ENCODE assay signal across 9 cellular contexts in genomic region chr6:166173292-166173951, GRCh38. TPM values are rescaled to one million over a fixed set of nuclear protein-coding genes. Genes with fewer than 3 reads are reported as not detected.
DNase-seq lines count a peak whose midpoint lies in the region; ATAC-seq, FAIRE-seq and TF ChIP-seq lines count a peak whose summit lies in the region.
"Had no signal": no experiment of that assay in that cellular context is flagged by ENCODE, and none has a peak within 500 bp of the region (broad histone marks: within the 10 kb centered on the region; RNA-seq: fewer than 3 reads in every experiment).

No MANE protein-coding gene starts in this region.

- H3K36me3 ChIP-seq in IMR-90 (ENCODE audit: control insufficient read depth, insufficient read depth, low read length) (no peaks in the 10 kb centered on the region), GM12878 (ENCODE audit: control insufficient read depth in 2 of 2, insufficient read depth in 2 of 2, low read length in 1 of 2) (no peaks in the 10 kb centered on the region)

- H3K23ac ChIP-seq in IMR-90 (ENCODE audit: low read depth, low read length), result no peak overlapping the region

- peaks cover 22% of the 10 kb centered on the region for H3K79me2 ChIP-seq in GM12878 (ENCODE audit: control insufficient read depth, insufficient read depth, low read length)

- H3K9me3 ChIP-seq in IMR-90 (ENCODE audit: control insufficient read depth, insufficient read depth, low read length), result no peaks in the 10 kb centered on the region
- H3K9me3 ChIP-seq in GM12878 (replicated peaks; ENCODE audit: control insufficient read depth, insufficient read depth, low read length), result no peaks in the 10 kb centered on the region; the same call in 2 of the 3 replicates

- H3K9ac ChIP-seq in IMR-90 (ENCODE audit: low read depth, low read length) (no peak overlapping the region), GM12878 (ENCODE audit: control insufficient read depth, insufficient read depth, low read length) (no peak overlapping the region)

- no peak overlapping the region for H2BK20ac ChIP-seq in IMR-90 (ENCODE audit: low read depth, low read length)

- no peaks in the 10 kb centered on the region for H4K20me1 ChIP-seq in IMR-90 (ENCODE audit: insufficient read depth, low read length)
- H4K20me1 ChIP-seq in GM12878 (ENCODE audit: control insufficient read depth, insufficient read depth), result no peaks in the 10 kb centered on the region

- POLR2A ChIA-PET in IMR-90 (lab: Charles Lee; ENCODE audit: unreplicated experiment), result no interaction called here
- POLR2A ChIA-PET in GM12878 (lab: Charles Lee), result no interaction called here

- RAD21 ChIA-PET in GM12878 (lab: Charles Lee; ENCODE audit: unreplicated experiment), result no interaction called here

- H4K8ac ChIP-seq in IMR-90 (ENCODE audit: low read depth in 2 of 2, low read length in 2 of 2), result no peak overlapping the region

- H2AK5ac ChIP-seq in IMR-90 (ENCODE audit: low read depth, low read length), result no peak overlapping the region

- no CpG with 5 or more reads among the region's 9 CpGs for WGBS in IMR-90 (ENCODE audit: extremely low coverage in 2 of 2, insufficient read length in 1 of 2), 2 experiments
- WGBS in GM12878 (ENCODE audit: insufficient coverage, insufficient replicate concordance, low lambda C conversion rate, missing lambda C conversion rate), result 2% methylated on average over 9 of the region's 9 CpGs

- peaks cover 4% of the 10 kb centered on the region for H3K4me1 Mint-ChIP-seq in activated T-cell treated with anti-CD3 and anti-CD28 coated beads, Interleukin-2, amount 50 U/mL, for 24 hours (ENCODE audit: low read depth)
- peaks cover 3% of the 10 kb centered on the region for H3K4me1 Mint-ChIP-seq in activated CD8-positive, alpha-beta memory T cell treated with anti-CD3 and anti-CD28 coated beads, Interleukin-2, amount 10 ng/mL, durations not matched to agents 7 days and 5 days

- H3K79me1 ChIP-seq in IMR-90 (ENCODE audit: low read depth in 1 of 2, low read length in 2 of 2), result no peaks in the 10 kb centered on the region

- H3K4me2 ChIP-seq in IMR-90 (ENCODE audit: low read depth, low read length) (no peak overlapping the region), GM12878 (ENCODE audit: control insufficient read depth, insufficient read depth) (peak overlapping the region; percentile 47; the same call in 1 of the 2 replicates)

- H3K27ac ChIP-seq in IMR-90 (ENCODE audit: insufficient read depth, low read length) (no peak overlapping the region), GM12878 (ENCODE audit: control insufficient read depth, insufficient read depth) (peak overlapping the region; percentile 71)

- no peak overlapping the region for H2BK120ac ChIP-seq in IMR-90 (ENCODE audit: low read depth, low read length)

- in situ Hi-C loops in IMR-90 (cut with MboI; ENCODE audit: low sequenced_read_pairs), result no loop called here
- in situ Hi-C loops in GM12878 (cut with MboI), result no loop called here

- H3K18ac ChIP-seq in IMR-90 (ENCODE audit: low read depth, low read length), result no peak overlapping the region

- TF ChIP-seq POLR2A in IMR-90 (IDR thresholded peaks at IDR 0.05; ENCODE audit: low read depth, low read length) (no peak), GM12878 (IDR thresholded peaks at IDR 0.05; ENCODE audit: low read depth, low read length) (no peak)

- no peak overlapping the region for H2AK9ac ChIP-seq in IMR-90 (replicated peaks; ENCODE audit: low read depth, low read length, poor library complexity)

- FAIRE-seq in GM12878 (lab: Jason Lieb, UNC), result no peak

- H3K4me3 ChIP-seq in IMR-90 (ENCODE audit: insufficient read depth, low read depth, low read length), result no peak overlapping the region
- peak overlapping the region; percentile 17; the same call in 1 of the 2 replicates for H3K4me3 ChIP-seq in GM12878

- no peaks in the 10 kb centered on the region for H3K36me3 Mint-ChIP-seq in activated T-cell treated with anti-CD3 and anti-CD28 coated beads, Interleukin-2, amount 50 U/mL, for 24 hours (ENCODE audit: low read depth)
- no peaks in the 10 kb centered on the region for H3K36me3 Mint-ChIP-seq in activated CD8-positive, alpha-beta memory T cell treated with anti-CD3 and anti-CD28 coated beads, Interleukin-2, amount 10 ng/mL, durations not matched to agents 7 days and 5 days

- dilution Hi-C loops in IMR-90 (cut with HindIII; ENCODE audit: low sequenced_read_pairs, unreplicated experiment), result no loop called here

- no peak for TF ChIP-seq EP300 in GM12878 (IDR thresholded peaks at IDR 0.05; ENCODE audit: borderline replicate concordance in 1 of 2, control insufficient read depth in 1 of 2, low read depth in 2 of 2, low read length in 2 of 2)

- H2BK15ac ChIP-seq in IMR-90 (ENCODE audit: low read depth, low read length), result no peak overlapping the region

- ATAC-seq in GM18868 (IDR thresholded peaks at IDR 0.05; ENCODE audit: unreplicated experiment), result peak; percentile 54
- ATAC-seq in IMR-90 (ENCODE audit: low read depth), result no peak
- peak; percentile 40; the same call in 2 of the 3 replicates for ATAC-seq in GM12878
- ATAC-seq in activated CD8-positive, alpha-beta memory T cell treated with anti-CD3 and anti-CD28 coated beads, Interleukin-2, amount 10 ng/mL, durations not matched to agents 7 days and 5 days, result no peak
- no peak for ATAC-seq in GM18870 (IDR thresholded peaks at IDR 0.05; ENCODE audit: unreplicated experiment)

- no peak overlapping the region for H3K4me3 Mint-ChIP-seq in activated T-cell treated with anti-CD3 and anti-CD28 coated beads, Interleukin-2, amount 50 U/mL, for 24 hours
- no peak overlapping the region for H3K4me3 Mint-ChIP-seq in activated CD8-positive, alpha-beta memory T cell treated with anti-CD3 and anti-CD28 coated beads, Interleukin-2, amount 10 ng/mL, durations not matched to agents 7 days and 5 days

- TF ChIP-seq CTCF in IMR-90 (conservative IDR thresholded peaks at IDR 0.05; ENCODE audit: low read depth, low read length), result no peak
- TF ChIP-seq CTCF in GM12878 (IDR thresholded peaks at IDR 0.05 in 2 of 3, conservative IDR thresholded peaks at IDR 0.05 in 1 of 3; ENCODE audit: control insufficient read depth in 2 of 3, extremely low read depth in 1 of 3, insufficient read depth in 1 of 3, low read depth in 3 of 3, low read length in 3 of 3), result no peak

- BruUV-seq in IMR-90 (replicated peaks; lab: Mats Ljungman, UMichigan), result no TSS peak
- no TSS peak for BruUV-seq in GM12878 (replicated peaks; lab: Mats Ljungman, UMichigan)

- H2AFZ ChIP-seq in IMR-90 (replicated peaks; ENCODE audit: low read length, poor library complexity) (peak overlapping the region; percentile 56), GM12878 (ENCODE audit: control insufficient read depth, low read depth, low read length) (no peak overlapping the region)

- H3K27me3 ChIP-seq in IMR-90 (ENCODE audit: control insufficient read depth, insufficient read depth, low read length) (peaks cover 45% of the 10 kb centered on the region), GM12878 (replicated peaks in 1 of 2; ENCODE audit: control insufficient read depth in 2 of 2, insufficient read depth in 2 of 2, low read length in 1 of 2) (peaks cover 3 to 10% of the 10 kb centered on the region in 2 experiments; a peak in 3 of 4 replicates)

- no peak overlapping the region for H4K91ac ChIP-seq in IMR-90 (ENCODE audit: insufficient read depth, low read depth, low read length)

- DNase-seq in A172 (ENCODE audit: low spot score) (peak; percentile 10), IMR-90 (no peak), GM12878 (ENCODE audit: low read depth, low spot score) (peak; percentile 68), 8988T (no peak)
- DNase-seq in activated T-cell treated with anti-CD3 and anti-CD28 coated beads, Interleukin-2, amount 50 U/mL, for 24 hours, result no peak
- no peak for DNase-seq in activated CD8-positive, alpha-beta memory T cell treated with anti-CD3 and anti-CD28 coated beads, Interleukin-2, amount 10 ng/mL, durations not matched to agents 7 days and 5 days

- no peak overlapping the region for H4K5ac ChIP-seq in IMR-90 (ENCODE audit: low read depth, low read length)

- H3K4me1 ChIP-seq in IMR-90 (ENCODE audit: control insufficient read depth, insufficient read depth, low read length) (no peaks in the 10 kb centered on the region; the same call in 1 of the 2 replicates), GM12878 (ENCODE audit: control insufficient read depth, insufficient read depth, low read length) (peaks cover 4% of the 10 kb centered on the region)

- no peak overlapping the region for H3K14ac ChIP-seq in IMR-90 (replicated peaks; ENCODE audit: low read depth, low read length)

- H3K27ac Mint-ChIP-seq in activated T-cell treated with anti-CD3 and anti-CD28 coated beads, Interleukin-2, amount 50 U/mL, for 24 hours, result no peak overlapping the region
- no peak overlapping the region for H3K27ac Mint-ChIP-seq in activated CD8-positive, alpha-beta memory T cell treated with anti-CD3 and anti-CD28 coated beads, Interleukin-2, amount 10 ng/mL, durations not matched to agents 7 days and 5 days

- peaks cover 23% of the 10 kb centered on the region for H3K27me3 Mint-ChIP-seq in activated T-cell treated with anti-CD3 and anti-CD28 coated beads, Interleukin-2, amount 50 U/mL, for 24 hours
- peaks cover 28% of the 10 kb centered on the region for H3K27me3 Mint-ChIP-seq in activated CD8-positive, alpha-beta memory T cell treated with anti-CD3 and anti-CD28 coated beads, Interleukin-2, amount 10 ng/mL, durations not matched to agents 7 days and 5 days

- H3K9me3 Mint-ChIP-seq in activated T-cell treated with anti-CD3 and anti-CD28 coated beads, Interleukin-2, amount 50 U/mL, for 24 hours, result no peaks in the 10 kb centered on the region
- no peaks in the 10 kb centered on the region for H3K9me3 Mint-ChIP-seq in activated CD8-positive, alpha-beta memory T cell treated with anti-CD3 and anti-CD28 coated beads, Interleukin-2, amount 10 ng/mL, durations not matched to agents 7 days and 5 days (ENCODE audit: low read depth)

- no peak overlapping the region for H3K4ac ChIP-seq in IMR-90 (ENCODE audit: low read depth, low read length)

- SMC1A ChIA-PET in GM12878 (lab: Charles Lee; ENCODE audit: uncharacterized antibody, unreplicated experiment), result no interaction called here

- no peaks in the 10 kb centered on the region for H3K9me1 ChIP-seq in IMR-90 (ENCODE audit: insufficient read depth, low read length)

- intact Hi-C loops in IMR-90 (cut with micrococcal nuclease), result no loop called here
- intact Hi-C loops in GM12878 (cut with micrococcal nuclease; ENCODE audit: unreplicated experiment), result loop anchor here (5.0 to 10.0 kb wide), 2 partner anchors 84 to 231 kb away; no protein-coding TSS in a partner anchor

- H2BK5ac ChIP-seq in IMR-90 (ENCODE audit: low read depth, low read length, poor library complexity, severe bottlenecking), result no peak overlapping the region

- no peak overlapping the region for H3K56ac ChIP-seq in IMR-90 (ENCODE audit: extremely low read depth, insufficient read depth, low read length)

- CTCF ChIA-PET in IMR-90 (lab: Yijun Ruan, JAX) (no interaction called here), GM12878 (lab: Yijun Ruan, JAX) (no interaction called here)
- CTCF ChIA-PET in activated CD8-positive, alpha-beta memory T cell treated with anti-CD3 and anti-CD28 coated beads, Interleukin-2, amount 10 ng/mL, durations not matched to agents 7 days and 5 days (lab: Charles Lee), result no interaction called here

- TF ChIP-seq RAD21 in IMR-90 (IDR thresholded peaks at IDR 0.05; ENCODE audit: low read length) (no peak), GM12878 (IDR thresholded peaks at IDR 0.05; ENCODE audit: insufficient read depth, low read depth, low read length) (no peak)

RNA-seq across cellular contexts. Expression of gene TBXT, which starts 5.8 kb away (rescaled TPM):
- total RNA-seq in A172 (2014; rRNA removed; shearing (Covaris generic)), result not detected in 2 replicates
- not detected in 2 replicates for total RNA-seq in IMR-90 (2012; rRNA removed)
- polyA plus RNA-seq in IMR-90 (2012; rRNA removed), result not detected in 2 replicates
- polyA plus RNA-seq in IMR-90 (2012; cell fraction: cytosol; rRNA removed), result not detected in 2 replicates
- not detected in 2 replicates for polyA plus RNA-seq in IMR-90 (2012; cell fraction: nucleus; rRNA removed; ENCODE audit: low replicate concordance)
- 0.17 TPM in 1 of 2 replicates, not detected in the other for total RNA-seq in GM12878 (2013; cell fraction: nucleolus; rRNA removed)
- not detected in 2 replicates for total RNA-seq in GM12878 (2014; rRNA removed)
- total RNA-seq in GM12878 (2014; rRNA removed; fragmentation: Illumina TruSeq; extraction: Trizol), result not detected in 2 replicates
- not detected in 2 replicates for total RNA-seq in GM12878 (2021)
- polyA plus RNA-seq in GM12878 (2011; ENCODE audit: low read depth), result 0.64 TPM
- polyA plus RNA-seq in GM12878 (2011; rRNA removed), result 2.1 and 2.5 TPM in 2 replicates
- 3.5 and 4.7 TPM in 2 replicates for polyA plus RNA-seq in GM12878 (2011; cell fraction: cytosol; rRNA removed)
- polyA plus RNA-seq in GM12878 (2011; cell fraction: nucleus; rRNA removed), result 10.0 and 11.5 TPM in 2 replicates
- polyA plus RNA-seq in GM12878 (2012), result 1.6 and 1.8 TPM in 2 replicates
- not detected in 2 replicates for polyA plus RNA-seq in GM12878 (2014; fragmentation: Illumina TruSeq; extraction: Trizol)
- polyA plus RNA-seq in GM12878 (2014; fragmentation: Nextera tagmentation; extraction: Ambion mirVana), result not detected
- 0.04 TPM in 1 of 2 replicates, not detected in the other for polyA plus RNA-seq in GM12878 (2014; rRNA removed)
- polyA plus RNA-seq in GM12878 (2016; fragmentation: Nextera tagmentation; extraction: Ambion mirVana), result under 1 TPM in 1 of 2 experiments, not detected in 1; 0.06 TPM
- 1.1 and 2.0 TPM in 2 replicates for polyA minus RNA-seq in GM12878 (2011; rRNA and poly(A)+ RNA removed)
- 1.1 and 1.6 TPM in 2 replicates for polyA minus RNA-seq in GM12878 (2011; cell fraction: cytosol; rRNA and poly(A)+ RNA removed)
- 0.86 and 1.1 TPM in 2 replicates for polyA minus RNA-seq in GM12878 (2011; cell fraction: nucleus; rRNA and poly(A)+ RNA removed)
- not detected for total RNA-seq in activated CD8-positive, alpha-beta memory T cell treated with anti-CD3 and anti-CD28 coated beads, Interleukin-2, amount 10 ng/mL, durations not matched to agents 7 days and 5 days
- total RNA-seq: pulmonary artery endothelial cell had no signal

Comparison
In these comparisons a context has a peak if more than half of its experiments do, and no peak if none do; other contexts are left out.
1. DNase-seq: peak in A172 (single experiment) and GM12878 (single experiment); none in IMR-90 (single experiment), activated T-cell treated with anti-CD3 and anti-CD28 coated beads, Interleukin-2, amount 50 U/mL, for 24 hours (single experiment), 8988T (single experiment) and activated CD8-positive, alpha-beta memory T cell treated with anti-CD3 and anti-CD28 coated beads, Interleukin-2, amount 10 ng/mL, durations not matched to agents 7 days and 5 days (single experiment).
2. ATAC-seq: peak in GM18868 (single experiment) and GM12878 (single experiment); none in IMR-90 (single experiment), activated CD8-positive, alpha-beta memory T cell treated with anti-CD3 and anti-CD28 coated beads, Interleukin-2, amount 10 ng/mL, durations not matched to agents 7 days and 5 days (single experiment) and GM18870 (single experiment).